1 cellular context compared by ENCODE assay signal in the genomic region with DNA sequence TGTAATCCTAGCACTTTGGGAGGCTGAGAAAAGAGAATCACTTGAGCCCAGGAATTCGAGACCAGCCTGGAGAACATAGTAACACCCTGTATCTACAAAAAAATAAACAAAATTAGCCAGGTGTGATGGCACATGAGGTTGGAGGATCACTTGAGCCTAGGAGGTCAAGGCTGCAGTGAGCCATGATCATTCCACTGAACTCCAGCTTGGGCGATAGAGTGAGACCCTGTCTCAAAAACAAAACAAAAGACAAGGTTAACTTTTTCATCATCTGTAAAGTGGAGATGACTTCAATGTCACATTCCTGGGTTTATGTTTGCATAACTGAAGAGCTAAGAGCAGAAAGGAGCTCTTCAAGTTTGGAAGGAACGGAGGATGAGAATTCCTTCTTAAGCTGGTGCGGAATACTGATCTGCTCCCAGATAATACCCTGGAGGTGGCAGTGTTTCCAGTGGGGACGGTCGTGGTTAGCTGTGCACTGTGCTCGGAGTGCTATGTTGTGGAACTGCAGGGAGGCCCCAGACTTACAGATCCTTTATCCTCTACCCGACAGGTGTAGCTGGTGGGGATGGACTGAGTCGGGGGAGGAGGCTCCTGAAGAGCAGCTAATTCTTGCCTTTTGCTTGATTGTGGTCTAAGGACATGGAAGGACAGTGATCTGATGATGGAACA.
TF ChIP-seq lines count a peak whose summit lies in the region.

No MANE protein-coding gene starts in this region.

TF ChIP-seq in K562, 482 proteins besides CTCF, POLR2A, EP300 and RAD21 (continued from another document):
- no peak for TF ChIP-seq TSHZ1 (CRISPR knock-in tag; IDR thresholded peaks at IDR 0.05)
- no peak for TF ChIP-seq ELF1 (tag; IDR thresholded peaks at IDR 0.05)
- no peak for TF ChIP-seq DEAF1 (CRISPR knock-in tag; IDR thresholded peaks at IDR 0.05)
- TF ChIP-seq SNRNP70 (optimal IDR thresholded peaks at IDR 0.05; ENCODE audit: low read depth, low read length): no peak
- TF ChIP-seq ADNP (tag; IDR thresholded peaks at IDR 0.05): no peak
- TF ChIP-seq PHF21A (IDR thresholded peaks at IDR 0.05; ENCODE audit: borderline replicate concordance, low read depth): no peak
- TF ChIP-seq NCOA2 (IDR thresholded peaks at IDR 0.05; ENCODE audit: partially characterized antibody in 2 of 2): no peak
- no peak for TF ChIP-seq PHB (CRISPR knock-in tag; IDR thresholded peaks at IDR 0.05)
